20 cellular contexts compared by ENCODE assay signal in the genomic region with DNA sequence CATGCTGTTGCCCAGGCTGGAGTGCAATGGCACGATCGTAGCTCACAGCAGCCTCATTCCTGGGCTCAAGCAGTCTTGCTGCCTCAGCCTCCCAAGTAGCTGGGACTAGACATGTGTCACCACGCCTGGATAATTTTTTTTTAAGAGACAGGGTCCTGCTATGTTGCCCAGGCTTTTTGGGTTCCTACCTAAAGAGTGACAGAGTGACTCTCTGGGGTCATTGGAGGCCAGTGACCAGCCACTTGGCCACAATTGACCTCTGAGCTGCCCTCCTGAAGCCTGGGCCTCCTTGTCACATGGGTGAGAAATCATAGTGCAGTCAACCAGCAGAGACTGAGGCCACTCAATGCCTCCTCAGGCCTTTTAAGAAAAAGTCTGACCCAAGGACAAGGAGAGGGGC. TPM values are rescaled to one million over a fixed set of nuclear protein-coding genes. Genes with fewer than 3 reads are reported as not detected.
DNase-seq lines count a peak whose midpoint lies in the region; ATAC-seq, FAIRE-seq and TF ChIP-seq lines count a peak whose summit lies in the region.
"Had no signal": no experiment of that assay in that cellular context is flagged by ENCODE, and none has a peak within 500 bp of the region (broad histone marks: within the 10 kb centered on the region; RNA-seq: fewer than 3 reads in every experiment).

No MANE protein-coding gene starts in this region.

- H2AK9ac ChIP-seq in IMR-90 (replicated peaks; ENCODE audit: low read depth, low read length, poor library complexity): no peak overlapping the region

- peaks cover 20% of the 10 kb centered on the region for H3K4me1 ChIP-seq in IMR-90 (ENCODE audit: control insufficient read depth, insufficient read depth, low read length)
- H3K4me1 ChIP-seq in K562 (replicated peaks in 1 of 2; ENCODE audit: control insufficient read depth in 2 of 2, insufficient read depth in 2 of 2, low read length in 2 of 2): no peaks in the 10 kb centered on the region; a peak in 2 of 5 replicates
- peaks cover 29% of the 10 kb centered on the region for H3K4me1 ChIP-seq in psoas muscle
- H3K4me1 ChIP-seq: BE2C had no signal

- in situ Hi-C loops in IMR-90 (cut with MboI; ENCODE audit: low sequenced_read_pairs): no loop called here
- in situ Hi-C loops in K562 (cut with MboI): no loop called here

- BruUV-seq in IMR-90 (replicated peaks; lab: Mats Ljungman, UMichigan) (no TSS peak), K562 (replicated peaks; lab: Mats Ljungman, UMichigan) (no TSS peak)

- no peak overlapping the region for H2BK5ac ChIP-seq in IMR-90 (ENCODE audit: low read depth, low read length, poor library complexity, severe bottlenecking)

- H3K4ac ChIP-seq in IMR-90 (ENCODE audit: low read depth, low read length): no peak overlapping the region

- H3K36me3 Mint-ChIP-seq in glutamatergic neuron (ENCODE audit: unreplicated experiment): no peaks in the 10 kb centered on the region
- H3K36me3 Mint-ChIP-seq: IgD-negative memory B cell had no signal

- H3K4me1 Mint-ChIP-seq in glutamatergic neuron (ENCODE audit: low read depth, unreplicated experiment): peaks cover 7% of the 10 kb centered on the region
- H3K4me1 Mint-ChIP-seq: CD8-positive, alpha-beta memory T cell; IgD-negative memory B cell had no signal

- 75% methylated on average over 3 of the region's 3 CpGs; no CpG with 5 or more reads in 1 of the 2 experiments for WGBS in IMR-90 (ENCODE audit: extremely low coverage in 2 of 2, insufficient read length in 1 of 2), 2 experiments
- 58% methylated on average over 3 of the region's 3 CpGs for WGBS in K562 (ENCODE audit: insufficient coverage, low coverage, missing lambda C conversion rate)
- WGBS in psoas muscle, 3 donors: 62 to 79% (median 63%) methylated on average over 3 of the region's 3 CpGs

- intact Hi-C loops in IMR-90 (cut with micrococcal nuclease): no loop called here
- intact Hi-C loops in K562 (cut with micrococcal nuclease): no loop called here
- intact Hi-C loops in psoas muscle (cut with DNase I): no loop called here

- no peak overlapping the region for H3K4me2 ChIP-seq in IMR-90 (ENCODE audit: low read depth, low read length)
- no peak overlapping the region for H3K4me2 ChIP-seq in K562 (ENCODE audit: insufficient read depth, low read length)

- no peak for ATAC-seq in IMR-90 (ENCODE audit: low read depth)
- peak; percentile 43 for ATAC-seq in K562
- peak; percentile 51 for ATAC-seq in left lobe of liver
- ATAC-seq in psoas muscle: peak in 2 of 4 donors; percentile 8 to 25
- no peak for ATAC-seq in GM18502 (IDR thresholded peaks at IDR 0.05; ENCODE audit: poor library complexity, unreplicated experiment)
- ATAC-seq in HG02970 (IDR thresholded peaks at IDR 0.05; ENCODE audit: low FRiP score, unreplicated experiment): no peak
- ATAC-seq: HCT116 had no signal

- no peak overlapping the region for H4K5ac ChIP-seq in IMR-90 (ENCODE audit: low read depth, low read length)

- no peak overlapping the region for H3K23ac ChIP-seq in IMR-90 (ENCODE audit: low read depth, low read length)

- H3K14ac ChIP-seq in IMR-90 (replicated peaks; ENCODE audit: low read depth, low read length): no peak overlapping the region

- no peak overlapping the region for H2BK15ac ChIP-seq in IMR-90 (ENCODE audit: low read depth, low read length)

- H3K9ac ChIP-seq in IMR-90 (ENCODE audit: low read depth, low read length): no peak overlapping the region
- H3K9ac ChIP-seq in K562 (ENCODE audit: insufficient read depth in 1 of 2, low read depth in 2 of 2, low read length in 2 of 2): 0 out of 4 replicates have a peak overlapping the region, but pooled peaks of 1 of the 2 experiments have one; percentile 21

- no peak overlapping the region for H3K18ac ChIP-seq in IMR-90 (ENCODE audit: low read depth, low read length)

- H4K8ac ChIP-seq in IMR-90 (ENCODE audit: low read depth in 2 of 2, low read length in 2 of 2): no peak overlapping the region

- no peak overlapping the region; the same call in 1 of the 2 replicates for H2AK5ac ChIP-seq in IMR-90 (ENCODE audit: low read depth, low read length)

- no peak for TF ChIP-seq EP300 in K562 (IDR thresholded peaks at IDR 0.05; ENCODE audit: low read length)

- no peaks in the 10 kb centered on the region for H3K9me3 ChIP-seq in IMR-90 (ENCODE audit: control insufficient read depth, insufficient read depth, low read length)
- no peaks in the 10 kb centered on the region for H3K9me3 ChIP-seq in K562 (replicated peaks; ENCODE audit: control insufficient read depth, insufficient read depth, low read depth, low read length)
- H3K9me3 ChIP-seq in psoas muscle: no peaks in the 10 kb centered on the region
- H3K9me3 ChIP-seq: BE2C, Caco-2 had no signal

- H2AFZ ChIP-seq in IMR-90 (replicated peaks; ENCODE audit: low read length, poor library complexity): no peak overlapping the region
- no peak overlapping the region for H2AFZ ChIP-seq in K562 (ENCODE audit: low read depth, low read length)

- no peak for FAIRE-seq in K562 (lab: Jason Lieb, UNC)
- FAIRE-seq: A204.1, GM18507 had no signal

- peaks cover 9% of the 10 kb centered on the region for H3K27me3 Mint-ChIP-seq in glutamatergic neuron (ENCODE audit: unreplicated experiment)
- H3K27me3 Mint-ChIP-seq: IgD-negative memory B cell had no signal

- H2BK20ac ChIP-seq in IMR-90 (ENCODE audit: low read depth, low read length): no peak overlapping the region

- CTCF ChIA-PET in IMR-90 (lab: Yijun Ruan, JAX): no interaction called here
- CTCF ChIA-PET in K562 (lab: Yijun Ruan, JAX; ENCODE audit: low intra/inter-chr PET ratio): no interaction called here

- no peak overlapping the region for H3K27ac ChIP-seq in IMR-90 (ENCODE audit: insufficient read depth, low read length)
- H3K27ac ChIP-seq in K562 (ENCODE audit: extremely low read depth, low read depth, low read length): no peak overlapping the region
- H3K27ac ChIP-seq in psoas muscle: peak overlapping the region; percentile 38

- H3K27me3 ChIP-seq in IMR-90 (ENCODE audit: control insufficient read depth, insufficient read depth, low read length) (no peaks in the 10 kb centered on the region), K562 (ENCODE audit: control insufficient read depth in 2 of 2, insufficient read depth in 2 of 2, low read length in 2 of 2) (no peaks in the 10 kb centered on the region), psoas muscle (ENCODE audit: insufficient read depth in 3 of 3, low read length in 2 of 3) (no peaks in the 10 kb centered on the region)
- H3K27me3 ChIP-seq: BE2C had no signal

- POLR2A ChIA-PET in IMR-90 (lab: Charles Lee; ENCODE audit: unreplicated experiment) (no interaction called here), K562 (lab: Yijun Ruan, JAX) (interaction anchor here (1.6 to 3.0 kb wide), 2 partner anchors 10 to 17 kb away, joined by 4 to 11 read pairs; no protein-coding TSS in a partner anchor)

- H3K9me3 Mint-ChIP-seq in glutamatergic neuron (ENCODE audit: unreplicated experiment): no peaks in the 10 kb centered on the region
- H3K9me3 Mint-ChIP-seq: CD14-positive monocyte; CD8-positive, alpha-beta memory T cell; IgD-negative memory B cell had no signal

- no peak for DNase-seq in IMR-90
- no peak for DNase-seq in K562 (ENCODE audit: extremely low read depth in 1 of 4, low spot score in 3 of 4)
- peak; percentile 67 for DNase-seq in left lobe of liver (ENCODE audit: low spot score)
- no peak for DNase-seq in psoas muscle
- DNase-seq in NCI-H1436 treated with DMSO at 0.1 percent for 48 hours (lab: John Stamatoyannopoulos, UW): no peak
- no peak for DNase-seq in glutamatergic neuron
- DNase-seq: BE2C; Caco-2; CD8-positive, alpha-beta memory T cell; DMS53; GF-D8 had no signal

- H3K9me1 ChIP-seq in IMR-90 (ENCODE audit: insufficient read depth, low read length): peaks cover 20% of the 10 kb centered on the region
- H3K9me1 ChIP-seq in K562 (ENCODE audit: control insufficient read depth, insufficient read depth, low read length): no peaks in the 10 kb centered on the region

- TF ChIP-seq CTCF in IMR-90 (conservative IDR thresholded peaks at IDR 0.05; ENCODE audit: low read depth, low read length) (no peak), K562 (IDR thresholded peaks at IDR 0.05 in 2 of 3, conservative IDR thresholded peaks at IDR 0.05 in 1 of 3; ENCODE audit: insufficient read depth in 2 of 3, low read depth in 1 of 3, low read length in 3 of 3) (no peak), psoas muscle (IDR thresholded peaks at IDR 0.05) (no peak), glutamatergic neuron (IDR thresholded peaks at IDR 0.05; ENCODE audit: partially characterized antibody, unreplicated experiment) (no peak)

- no peak for TF ChIP-seq POLR2A in IMR-90 (IDR thresholded peaks at IDR 0.05; ENCODE audit: low read depth, low read length)
- no peak for TF ChIP-seq POLR2A in K562 (conservative IDR thresholded peaks at IDR 0.05)

- no peaks in the 10 kb centered on the region for H3K36me3 ChIP-seq in IMR-90 (ENCODE audit: control insufficient read depth, insufficient read depth, low read length)
- H3K36me3 ChIP-seq in K562 (ENCODE audit: control insufficient read depth, insufficient read depth, low read length): no peaks in the 10 kb centered on the region
- no peaks in the 10 kb centered on the region for H3K36me3 ChIP-seq in psoas muscle (ENCODE audit: insufficient read depth in 1 of 2, low read depth in 1 of 2)
- H3K36me3 ChIP-seq: BE2C had no signal

- H2BK120ac ChIP-seq in IMR-90 (ENCODE audit: low read depth, low read length): no peak overlapping the region

- no peak for TF ChIP-seq RAD21 in IMR-90 (IDR thresholded peaks at IDR 0.05; ENCODE audit: low read length)
- no peak for TF ChIP-seq RAD21 in K562 (CRISPR knock-in tag; conservative IDR thresholded peaks at IDR 0.05 in 1 of 2, IDR thresholded peaks at IDR 0.05 in 1 of 2)

- H3K4me3 ChIP-seq in IMR-90 (ENCODE audit: insufficient read depth, low read depth, low read length): no peak overlapping the region
- H3K4me3 ChIP-seq in K562: no peak overlapping the region
- no peak overlapping the region for H3K4me3 ChIP-seq in psoas muscle

- no peak overlapping the region for H3K4me3 Mint-ChIP-seq in glutamatergic neuron (ENCODE audit: unreplicated experiment)
- H3K4me3 Mint-ChIP-seq: CD14-positive monocyte; CD8-positive, alpha-beta memory T cell; IgD-negative memory B cell had no signal

- H3K79me2 ChIP-seq in K562 (ENCODE audit: control insufficient read depth, insufficient read depth, low read length): no peaks in the 10 kb centered on the region

- H4K20me1 ChIP-seq in IMR-90 (ENCODE audit: insufficient read depth, low read length): peaks cover 12% of the 10 kb centered on the region; the same call in 1 of the 2 replicates
- no peaks in the 10 kb centered on the region for H4K20me1 ChIP-seq in K562 (replicated peaks; ENCODE audit: control insufficient read depth, insufficient read depth, low read length)

- H3K27ac Mint-ChIP-seq in glutamatergic neuron (ENCODE audit: unreplicated experiment): no peak overlapping the region
- H3K27ac Mint-ChIP-seq: IgD-negative memory B cell had no signal

- H3K56ac ChIP-seq in IMR-90 (ENCODE audit: extremely low read depth, insufficient read depth, low read length): no peak overlapping the region

- dilution Hi-C loops in IMR-90 (cut with HindIII; ENCODE audit: low sequenced_read_pairs, unreplicated experiment): no loop called here

- peaks cover 0 to 3% of the 10 kb centered on the region in 2 experiments; a peak in 1 of 4 replicates for H3K79me1 ChIP-seq in IMR-90 (ENCODE audit: low read depth in 1 of 2, low read length in 2 of 2)

- H4K91ac ChIP-seq in IMR-90 (ENCODE audit: insufficient read depth, low read depth, low read length): 0 out of 2 replicates have a peak overlapping the region, but pooled peaks have one; percentile 2

RNA-seq across cellular contexts. Expression of gene DIO1, which starts 5.7 kb away (rescaled TPM):
- total RNA-seq in IMR-90 (2012; rRNA removed): not detected in 2 replicates
- not detected in 2 replicates for polyA plus RNA-seq in IMR-90 (2012; rRNA removed)
- not detected in 2 replicates for polyA plus RNA-seq in IMR-90 (2012; cell fraction: cytosol; rRNA removed)
- not detected in 2 replicates for polyA plus RNA-seq in IMR-90 (2012; cell fraction: nucleus; rRNA removed; ENCODE audit: low replicate concordance)
- not detected in 2 replicates for total RNA-seq in K562 (2011; cell fraction: chromatin; rRNA removed; ENCODE audit: low replicate concordance)
- not detected in 2 replicates for total RNA-seq in K562 (2011; cell fraction: nucleolus; rRNA removed)
- not detected in 2 replicates for total RNA-seq in K562 (2011; cell fraction: nucleoplasm; rRNA removed)
- total RNA-seq in K562 (2014; rRNA removed): not detected in 2 replicates
- not detected in 2 replicates for total RNA-seq in K562 (2014; rRNA removed; fragmentation: Illumina TruSeq; extraction: Trizol)
- total RNA-seq in K562 (2015; rRNA removed; fragmentation: Illumina TruSeq; extraction: Trizol): not detected in 2 replicates
- total RNA-seq in K562 (2021): not detected in 2 replicates
- polyA plus RNA-seq in K562 (2011; rRNA removed): not detected in 2 replicates
- polyA plus RNA-seq in K562 (2011; cell fraction: cytosol; rRNA removed): not detected in 2 replicates
- not detected in 2 replicates for polyA plus RNA-seq in K562 (2011; cell fraction: nucleus; rRNA removed)
- 0.07 TPM in 1 of 2 replicates, not detected in the other for polyA plus RNA-seq in K562 (2012)
- not detected in 2 replicates for polyA plus RNA-seq in K562 (2014; fragmentation: Illumina TruSeq; extraction: Trizol)
- not detected for polyA plus RNA-seq in K562 (2014; fragmentation: Nextera tagmentation; extraction: Ambion mirVana)
- polyA plus RNA-seq in K562 (2014; rRNA removed): not detected in 2 replicates
- polyA minus RNA-seq in K562 (2011; rRNA and poly(A)+ RNA removed): not detected in 2 replicates
- not detected in 2 replicates for polyA minus RNA-seq in K562 (2011; cell fraction: cytosol; rRNA and poly(A)+ RNA removed)
- 0.78 TPM in 1 of 2 replicates, not detected in the other for polyA minus RNA-seq in K562 (2011; cell fraction: nucleus; rRNA and poly(A)+ RNA removed)
- 39.4 TPM for total RNA-seq in left lobe of liver
- total RNA-seq in psoas muscle: not detected
- polyA plus RNA-seq in psoas muscle: not detected
- not detected for total RNA-seq in glutamatergic neuron (ENCODE audit: unreplicated experiment)
- total RNA-seq: CD8-positive, alpha-beta memory T cell; H4 had no signal
- polyA plus RNA-seq: AG04450; CD8-positive, alpha-beta memory T cell had no signal

RNA-seq across cellular contexts. Expression of gene YIPF1, which starts 10.1 kb away (rescaled TPM):
- total RNA-seq in IMR-90 (2012; rRNA removed): 28.9 and 35.3 TPM in 2 replicates
- 22.2 and 23.7 TPM in 2 replicates for polyA plus RNA-seq in IMR-90 (2012; rRNA removed)
- 9.2 and 17.1 TPM in 2 replicates for polyA plus RNA-seq in IMR-90 (2012; cell fraction: cytosol; rRNA removed)
- polyA plus RNA-seq in IMR-90 (2012; cell fraction: nucleus; rRNA removed; ENCODE audit: low replicate concordance): 4.9 and 20.7 TPM in 2 replicates
- total RNA-seq in K562 (2011; cell fraction: chromatin; rRNA removed; ENCODE audit: low replicate concordance): 23.9 and 24.2 TPM in 2 replicates
- 24.2 and 25.8 TPM in 2 replicates for total RNA-seq in K562 (2011; cell fraction: nucleolus; rRNA removed)
- 26.2 and 36.1 TPM in 2 replicates for total RNA-seq in K562 (2011; cell fraction: nucleoplasm; rRNA removed)
- total RNA-seq in K562 (2014; rRNA removed): 17.8 and 23.8 TPM in 2 replicates
- 21.6 and 23.9 TPM in 2 replicates for total RNA-seq in K562 (2014; rRNA removed; fragmentation: Illumina TruSeq; extraction: Trizol)
- total RNA-seq in K562 (2015; rRNA removed; fragmentation: Illumina TruSeq; extraction: Trizol): 17.9 and 19.6 TPM in 2 replicates
- 15.3 and 15.5 TPM in 2 replicates for total RNA-seq in K562 (2021)
- polyA plus RNA-seq in K562 (2011; rRNA removed): 35.6 and 37.5 TPM in 2 replicates
- polyA plus RNA-seq in K562 (2011; cell fraction: cytosol; rRNA removed): 27.6 and 37.8 TPM in 2 replicates
- 19.0 and 21.7 TPM in 2 replicates for polyA plus RNA-seq in K562 (2011; cell fraction: nucleus; rRNA removed)
- polyA plus RNA-seq in K562 (2012): 17.0 and 25.2 TPM in 2 replicates
- polyA plus RNA-seq in K562 (2014; fragmentation: Illumina TruSeq; extraction: Trizol): 25.0 and 27.3 TPM in 2 replicates
- 10 to 100 TPM; 11.5 to 15.2 TPM for polyA plus RNA-seq in K562 (2014; fragmentation: Nextera tagmentation; extraction: Ambion mirVana)
- polyA plus RNA-seq in K562 (2014; rRNA removed): 19.2 and 21.3 TPM in 2 replicates
- 27.7 and 28.8 TPM in 2 replicates for polyA minus RNA-seq in K562 (2011; rRNA and poly(A)+ RNA removed)
- 8.5 and 12.5 TPM in 2 replicates for polyA minus RNA-seq in K562 (2011; cell fraction: cytosol; rRNA and poly(A)+ RNA removed)
- 4.6 and 7.3 TPM in 2 replicates for polyA minus RNA-seq in K562 (2011; cell fraction: nucleus; rRNA and poly(A)+ RNA removed)
- total RNA-seq in left lobe of liver: 18.3 TPM
- 10 to 100 TPM; 11.8 to 23.3 (median 19.4) TPM for total RNA-seq in psoas muscle
- polyA plus RNA-seq in psoas muscle: 10 to 100 TPM; 23.1 to 54.1 (median 25.1) TPM
- 39.3 TPM for total RNA-seq in glutamatergic neuron (ENCODE audit: unreplicated experiment)

RNA-seq across cellular contexts. Expression of gene IFT25, which starts 45.8 kb away (rescaled TPM):
- 9.1 and 30.0 TPM in 2 replicates for total RNA-seq in IMR-90 (2012; rRNA removed)
- polyA plus RNA-seq in IMR-90 (2012; rRNA removed): 32.4 and 38.0 TPM in 2 replicates
- polyA plus RNA-seq in IMR-90 (2012; cell fraction: cytosol; rRNA removed): 2.9 and 8.6 TPM in 2 replicates
- 1.4 and 17.9 TPM in 2 replicates for polyA plus RNA-seq in IMR-90 (2012; cell fraction: nucleus; rRNA removed; ENCODE audit: low replicate concordance)
- 66.3 and 178 TPM in 2 replicates for total RNA-seq in K562 (2011; cell fraction: chromatin; rRNA removed; ENCODE audit: low replicate concordance)
- total RNA-seq in K562 (2011; cell fraction: nucleolus; rRNA removed): 42.0 and 52.9 TPM in 2 replicates
- total RNA-seq in K562 (2011; cell fraction: nucleoplasm; rRNA removed): 98.8 and 143 TPM in 2 replicates
- total RNA-seq in K562 (2014; rRNA removed): 167 and 181 TPM in 2 replicates
- total RNA-seq in K562 (2014; rRNA removed; fragmentation: Illumina TruSeq; extraction: Trizol): 147 and 167 TPM in 2 replicates
- total RNA-seq in K562 (2015; rRNA removed; fragmentation: Illumina TruSeq; extraction: Trizol): 189 and 209 TPM in 2 replicates
- total RNA-seq in K562 (2021): 93.6 and 94.4 TPM in 2 replicates
- 110 and 150 TPM in 2 replicates for polyA plus RNA-seq in K562 (2011; rRNA removed)
- 16.5 and 38.3 TPM in 2 replicates for polyA plus RNA-seq in K562 (2011; cell fraction: cytosol; rRNA removed)
- polyA plus RNA-seq in K562 (2011; cell fraction: nucleus; rRNA removed): 68.4 and 110 TPM in 2 replicates
- 81.2 and 153 TPM in 2 replicates for polyA plus RNA-seq in K562 (2012)
- 153 and 157 TPM in 2 replicates for polyA plus RNA-seq in K562 (2014; fragmentation: Illumina TruSeq; extraction: Trizol)
- 100 to 1,000 TPM; 168 to 178 TPM for polyA plus RNA-seq in K562 (2014; fragmentation: Nextera tagmentation; extraction: Ambion mirVana)
- 202 and 206 TPM in 2 replicates for polyA plus RNA-seq in K562 (2014; rRNA removed)
- 39.2 and 55.5 TPM in 2 replicates for polyA minus RNA-seq in K562 (2011; rRNA and poly(A)+ RNA removed)
- polyA minus RNA-seq in K562 (2011; cell fraction: cytosol; rRNA and poly(A)+ RNA removed): 14.8 and 15.3 TPM in 2 replicates
- polyA minus RNA-seq in K562 (2011; cell fraction: nucleus; rRNA and poly(A)+ RNA removed): 39.7 and 75.0 TPM in 2 replicates
- total RNA-seq in left lobe of liver: 14.4 TPM
- total RNA-seq in psoas muscle: 1 to 10 TPM; 4.9 to 5.8 (median 5.5) TPM
- polyA plus RNA-seq in psoas muscle: 10 to 100 TPM in 1 of 3 donors, 1 to 10 TPM in 2; 4.6 to 10.3 (median 5.3) TPM
- total RNA-seq in glutamatergic neuron (ENCODE audit: unreplicated experiment): 11.3 TPM

RNA-seq across cellular contexts. Expression of gene LRRC42, which starts 46.4 kb away (rescaled TPM):
- total RNA-seq in IMR-90 (2012; rRNA removed): 33.3 and 47.5 TPM in 2 replicates
- 38.6 and 39.9 TPM in 2 replicates for polyA plus RNA-seq in IMR-90 (2012; rRNA removed)
- 22.7 and 24.5 TPM in 2 replicates for polyA plus RNA-seq in IMR-90 (2012; cell fraction: cytosol; rRNA removed)
- polyA plus RNA-seq in IMR-90 (2012; cell fraction: nucleus; rRNA removed; ENCODE audit: low replicate concordance): 11.2 and 23.1 TPM in 2 replicates
- 17.8 and 28.0 TPM in 2 replicates for total RNA-seq in K562 (2011; cell fraction: chromatin; rRNA removed; ENCODE audit: low replicate concordance)
- 12.8 and 13.8 TPM in 2 replicates for total RNA-seq in K562 (2011; cell fraction: nucleolus; rRNA removed)
- total RNA-seq in K562 (2011; cell fraction: nucleoplasm; rRNA removed): 15.5 and 17.3 TPM in 2 replicates
- 26.0 and 26.2 TPM in 2 replicates for total RNA-seq in K562 (2014; rRNA removed)
- total RNA-seq in K562 (2014; rRNA removed; fragmentation: Illumina TruSeq; extraction: Trizol): 39.0 and 45.4 TPM in 2 replicates
- 35.0 and 35.5 TPM in 2 replicates for total RNA-seq in K562 (2015; rRNA removed; fragmentation: Illumina TruSeq; extraction: Trizol)
- 40.1 and 42.7 TPM in 2 replicates for total RNA-seq in K562 (2021)
- polyA plus RNA-seq in K562 (2011; rRNA removed): 51.9 and 64.1 TPM in 2 replicates
- polyA plus RNA-seq in K562 (2011; cell fraction: cytosol; rRNA removed): 28.3 and 36.7 TPM in 2 replicates
- polyA plus RNA-seq in K562 (2011; cell fraction: nucleus; rRNA removed): 17.0 and 23.4 TPM in 2 replicates
- polyA plus RNA-seq in K562 (2012): 39.1 and 44.1 TPM in 2 replicates
- 42.0 and 42.9 TPM in 2 replicates for polyA plus RNA-seq in K562 (2014; fragmentation: Illumina TruSeq; extraction: Trizol)
- polyA plus RNA-seq in K562 (2014; fragmentation: Nextera tagmentation; extraction: Ambion mirVana): 10 to 100 TPM; 17.3 to 19.1 TPM
- polyA plus RNA-seq in K562 (2014; rRNA removed): 33.6 and 35.2 TPM in 2 replicates
- 39.8 and 45.6 TPM in 2 replicates for polyA minus RNA-seq in K562 (2011; rRNA and poly(A)+ RNA removed)
- polyA minus RNA-seq in K562 (2011; cell fraction: cytosol; rRNA and poly(A)+ RNA removed): 24.0 and 25.1 TPM in 2 replicates
- 5.8 and 14.1 TPM in 2 replicates for polyA minus RNA-seq in K562 (2011; cell fraction: nucleus; rRNA and poly(A)+ RNA removed)
- total RNA-seq in left lobe of liver: 10.5 TPM
- total RNA-seq in psoas muscle: 10 to 100 TPM; 10.0 to 16.9 (median 11.9) TPM
- polyA plus RNA-seq in psoas muscle: 10 to 100 TPM; 11.0 to 14.7 (median 14.0) TPM
- total RNA-seq in glutamatergic neuron (ENCODE audit: unreplicated experiment): 37.5 TPM

Comparison
In these comparisons a context has a peak if more than half of its experiments do, and no peak if none do; other contexts are left out.
1. ATAC-seq: peak in K562 (single experiment) and left lobe of liver (single experiment); none in IMR-90 (single experiment), GM18502 (single experiment) and HG02970 (single experiment).
2. RNA of gene DIO1, which starts 5.7 kb away (total RNA-seq): 39.4 TPM in left lobe of liver (single experiment); not detected in IMR-90, not detected in K562, not detected in psoas muscle and not detected in glutamatergic neuron (single experiment); every median in the first group is over 10 times any median in the second.